30 cellular contexts compared by ENCODE assay signal in the genomic region with DNA sequence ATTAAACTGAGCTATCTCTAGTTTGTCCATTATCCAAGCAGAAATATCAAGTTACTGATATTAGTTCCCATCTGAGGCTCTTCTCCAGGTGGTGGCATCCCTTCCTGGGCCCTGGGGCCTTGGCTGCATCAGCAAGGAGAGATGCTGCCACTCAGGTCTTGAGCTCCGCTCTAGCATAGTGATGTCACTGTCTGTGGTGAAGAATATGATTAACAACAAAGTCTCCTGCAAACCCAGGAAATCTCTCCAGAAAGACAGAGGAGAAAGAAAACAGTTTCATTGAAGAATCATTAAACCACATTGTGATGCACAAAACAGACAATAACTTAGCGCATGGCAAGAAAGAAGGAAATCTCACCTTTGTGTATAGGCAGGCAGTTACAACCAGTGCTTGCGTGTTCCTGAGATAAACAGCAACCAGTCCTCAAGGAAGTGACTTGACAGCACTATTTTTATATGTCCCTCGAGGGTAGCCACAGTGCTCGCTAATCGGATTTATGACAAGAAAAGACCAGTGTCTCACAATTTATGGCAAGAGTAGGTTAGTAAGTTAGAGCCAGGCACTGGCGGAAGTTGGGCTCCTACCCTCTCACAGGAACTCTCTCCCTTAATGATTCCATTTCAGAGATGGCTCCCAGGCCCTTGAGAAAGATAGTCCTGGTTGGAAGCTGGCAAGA.
"Had no signal": no experiment of that assay in that cellular context is flagged by ENCODE, and none has a peak within 500 bp of the region (broad histone marks: within the 10 kb centered on the region; RNA-seq: fewer than 3 reads in every experiment).

No MANE protein-coding gene starts in this region.

- H3K36me3 ChIP-seq: esophagus squamous epithelium, lower lobe of right lung, ovary, sigmoid colon, spleen, thoracic aorta, tibial nerve, upper lobe of left lung, vagina had no signal

- DNase-seq: cortex of kidney; effector memory CD8-positive, alpha-beta T cell; erythroblast; esophagus squamous epithelium; foreskin melanocyte; glutamatergic neuron; hypothalamus; immature natural killer cell; islet precursor cell; kidney glomerular epithelial cell; left colon; left ventricle myocardium superior; lower lobe of right lung; natural killer cell; occipital lobe; ovary; posterior cingulate gyrus; psoas muscle; right cardiac atrium; sigmoid colon; spleen; stimulated activated CD4-positive, alpha-beta T cell treated with anti-CD3 and anti-CD28 coated beads, Interleukin-2, amount 100 ng/mL, for 48 hours; stimulated activated naive B cell treated with anti-CD40 and anti-IgM and Interleukin-4, amounts not matched to agents 10 μg/mL and 1 μg/mL and 100 μg/mL, for 72 hours; upper lobe of left lung had no signal

- H3K9me3 ChIP-seq: esophagus squamous epithelium, lower lobe of right lung, ovary, psoas muscle, sigmoid colon, spleen, thoracic aorta, tibial nerve, upper lobe of left lung, vagina had no signal

- H3K4me1 ChIP-seq: esophagus squamous epithelium, lower lobe of right lung, psoas muscle, sigmoid colon, spleen, tibial nerve, upper lobe of left lung, vagina had no signal

- H3K9me3 Mint-ChIP-seq: effector memory CD8-positive, alpha-beta T cell; immature natural killer cell; natural killer cell had no signal

- H3K4me3 ChIP-seq: esophagus squamous epithelium, lower lobe of right lung, ovary, psoas muscle, sigmoid colon, skin epidermis, spleen, thoracic aorta, tibial nerve, upper lobe of left lung, vagina had no signal

- H3K4me3 Mint-ChIP-seq: effector memory CD8-positive, alpha-beta T cell; immature natural killer cell; natural killer cell; stimulated activated naive B cell treated with anti-CD40 and anti-IgM and Interleukin-4, amounts not matched to agents 10 μg/mL and 1 μg/mL and 100 μg/mL, for 72 hours; stimulated activated naive CD8-positive, alpha-beta T cell treated with anti-CD3 and anti-CD28 coated beads, Interleukin-15, Interleukin-2, amounts not matched to agents 100 ng/mL and 50 ng/mL, for 24 hours had no signal

- H3K27ac ChIP-seq: esophagus squamous epithelium, lower lobe of right lung, ovary, psoas muscle, sigmoid colon, skin epidermis, spleen, thoracic aorta, tibial nerve, upper lobe of left lung, vagina had no signal

- H3K36me3 Mint-ChIP-seq: immature natural killer cell; natural killer cell; stimulated activated naive B cell treated with anti-CD40 and anti-IgM and Interleukin-4, amounts not matched to agents 10 μg/mL and 1 μg/mL and 100 μg/mL, for 72 hours had no signal

- ATAC-seq: effector memory CD8-positive, alpha-beta T cell; left colon; left ventricle myocardium superior; lower lobe of right lung; natural killer cell; psoas muscle; right cardiac atrium; stimulated activated naive B cell treated with anti-CD40 and anti-IgM and Interleukin-4, amounts not matched to agents 10 μg/mL and 1 μg/mL and 100 μg/mL, for 72 hours had no signal

- FAIRE-seq: endometrium had no signal

- H3K27me3 ChIP-seq: ovary, tibial nerve, upper lobe of left lung, vagina had no signal

- H3K27ac Mint-ChIP-seq: effector memory CD8-positive, alpha-beta T cell; immature natural killer cell; natural killer cell; stimulated activated naive B cell treated with anti-CD40 and anti-IgM and Interleukin-4, amounts not matched to agents 10 μg/mL and 1 μg/mL and 100 μg/mL, for 72 hours; stimulated activated naive CD8-positive, alpha-beta T cell treated with anti-CD3 and anti-CD28 coated beads, Interleukin-15, Interleukin-2, amounts not matched to agents 100 ng/mL and 50 ng/mL, for 24 hours had no signal
